Comparison of ENCODE assay signal across 9 cellular contexts in genomic region chr7:29609162-29610030, GRCh38. TPM values are rescaled to one million over a fixed set of nuclear protein-coding genes. Genes with fewer than 3 reads are reported as not detected.
DNase-seq lines count a peak whose midpoint lies in the region; ATAC-seq and TF ChIP-seq lines count a peak whose summit lies in the region.
"Had no signal": no experiment of that assay in that cellular context is flagged by ENCODE, and none has a peak within 500 bp of the region (broad histone marks: within the 10 kb centered on the region; RNA-seq: fewer than 3 reads in every experiment).

No MANE protein-coding gene starts in this region.

- no peaks in the 10 kb centered on the region for H3K9me3 ChIP-seq in right atrium auricular region
- no peaks in the 10 kb centered on the region for H3K9me3 ChIP-seq in upper lobe of right lung
- H3K9me3 ChIP-seq: thoracic aorta had no signal

- ATAC-seq in upper lobe of right lung (peak; percentile 77), GM18520 (IDR thresholded peaks at IDR 0.05; ENCODE audit: unreplicated experiment) (no peak), GM19463 (IDR thresholded peaks at IDR 0.05; ENCODE audit: unreplicated experiment) (no peak)

- H3K4me1 ChIP-seq in right atrium auricular region, result no peaks in the 10 kb centered on the region
- no peaks in the 10 kb centered on the region for H3K4me1 ChIP-seq in upper lobe of right lung

- DNase-seq in AG20443 (ENCODE audit: low spot score) (peak; percentile 63), HUDEP-2 (lab: John Stamatoyannopoulos, UW; ENCODE audit: unreplicated experiment in 76 of 76) (peak in 56 of 76 experiments; percentile 1 to 70 (median 30)), SW480 (ENCODE audit: low spot score) (peak; percentile 92), right atrium auricular region (ENCODE audit: low spot score) (no peak), upper lobe of right lung (no peak), dedifferentiated amniotic fluid mesenchymal stem cell (ENCODE audit: extremely low spot score) (no peak)

- H3K36me3 ChIP-seq in right atrium auricular region (no peaks in the 10 kb centered on the region), upper lobe of right lung (no peaks in the 10 kb centered on the region)
- H3K36me3 ChIP-seq: thoracic aorta had no signal

- H3K27ac ChIP-seq in right atrium auricular region (no peak overlapping the region), upper lobe of right lung (no peak overlapping the region)
- H3K27ac ChIP-seq: thoracic aorta had no signal

- TF ChIP-seq CTCF in right atrium auricular region (IDR thresholded peaks at IDR 0.05) (peak; percentile 45 to 69), upper lobe of right lung (IDR thresholded peaks at IDR 0.05) (peak; percentile 62)

- intact Hi-C loops in upper lobe of right lung (cut with DNase I), result no loop called here

- H3K27me3 ChIP-seq in right atrium auricular region, result no peaks in the 10 kb centered on the region
- H3K27me3 ChIP-seq in upper lobe of right lung, result no peaks in the 10 kb centered on the region

- H3K4me3 ChIP-seq in right atrium auricular region (no peak overlapping the region), upper lobe of right lung (no peak overlapping the region)
- H3K4me3 ChIP-seq: thoracic aorta had no signal

RNA-seq across cellular contexts. Expression of gene PRR15, which starts 45.8 kb away (rescaled TPM):
- total RNA-seq in right atrium auricular region, result 10 to 100 TPM in 1 of 2 donors, 1 to 10 TPM in 1; 4.2 to 26.3 TPM
- 2.1 TPM for total RNA-seq in upper lobe of right lung

Comparison
In these comparisons a context has a peak if more than half of its experiments do, and no peak if none do; other contexts are left out.
1. DNase-seq: peak in AG20443 (single experiment), HUDEP-2 (56 of 76) and SW480 (single experiment); none in right atrium auricular region (single experiment), upper lobe of right lung (single experiment) and dedifferentiated amniotic fluid mesenchymal stem cell (single experiment).